Comparison of ENCODE assay signal across 19 cellular contexts in genomic region chr1:220875233-220875632, GRCh38. TPM values are rescaled to one million over a fixed set of nuclear protein-coding genes. Genes with fewer than 3 reads are reported as not detected.
"Had no signal": no experiment of that assay in that cellular context is flagged by ENCODE, and none has a peak within 500 bp of the region (broad histone marks: within the 10 kb centered on the region; RNA-seq: fewer than 3 reads in every experiment).

No MANE protein-coding gene starts in this region.

- H3K4me1 ChIP-seq: foreskin keratinocyte, prostate gland had no signal

- ATAC-seq: foreskin keratinocyte; left colon; left ventricle myocardium superior; mucosa of descending colon; stimulated activated naive CD8-positive, alpha-beta T cell treated with anti-CD3 and anti-CD28 coated beads, Interleukin-15, Interleukin-2, amounts not matched to agents 100 U/mL and 50 U/mL, for 24 hours had no signal

- DNase-seq: cortex of kidney; endodermal cell; erythroblast; foreskin keratinocyte; head of caudate nucleus; left colon; left ventricle myocardium superior; mucosa of descending colon; small intestine; stimulated activated CD4-positive, alpha-beta T cell treated with anti-CD3 and anti-CD28 coated beads, Interleukin-12 subunit alpha, Interleukin-12 subunit beta, amount 100 ng/mL, for 4 hours; stimulated activated naive CD8-positive, alpha-beta T cell treated with anti-CD3 and anti-CD28 coated beads, Interleukin-15, Interleukin-2, amounts not matched to agents 100 U/mL and 50 U/mL, for 24 hours; thyroid gland; upper lobe of left lung; uterus had no signal

- H3K4me3 Mint-ChIP-seq: central memory CD8-positive, alpha-beta T cell; endodermal cell had no signal

- H3K4me3 ChIP-seq: hepatocyte, mucosa of descending colon, prostate gland, suprapubic skin, thyroid gland, upper lobe of left lung, uterus had no signal

- H3K27me3 ChIP-seq: thyroid gland had no signal

- H3K27ac ChIP-seq: foreskin keratinocyte, hepatocyte, prostate gland, suprapubic skin had no signal

- H3K36me3 ChIP-seq: prostate gland, suprapubic skin, thyroid gland, upper lobe of left lung, uterus had no signal

- H3K27ac Mint-ChIP-seq: endodermal cell, nephron had no signal

- H3K9me3 ChIP-seq: mucosa of descending colon, prostate gland, suprapubic skin, thyroid gland, upper lobe of left lung, uterus had no signal

- H3K9me3 Mint-ChIP-seq: central memory CD8-positive, alpha-beta T cell; endodermal cell; nephron had no signal

RNA-seq across cellular contexts. Expression of gene HLX, which starts 4.0 kb away (rescaled TPM):
- total RNA-seq: foreskin keratinocyte had no signal
- polyA plus RNA-seq: foreskin keratinocyte had no signal
